9 cellular contexts compared by ENCODE assay signal in genomic region chr5:34959323-34959722, GRCh38. TPM values are rescaled to one million over a fixed set of nuclear protein-coding genes. Genes with fewer than 3 reads are reported as not detected.
DNase-seq lines count a peak whose midpoint lies in the region; ATAC-seq, FAIRE-seq and TF ChIP-seq lines count a peak whose summit lies in the region.
"Had no signal": no experiment of that assay in that cellular context is flagged by ENCODE, and none has a peak within 500 bp of the region (broad histone marks: within the 10 kb centered on the region; RNA-seq: fewer than 3 reads in every experiment).

No MANE protein-coding gene starts in this region.

- no peak overlapping the region for H3K27ac ChIP-seq in CD4-positive, alpha-beta T cell (ENCODE audit: low read depth, low read length)

- no peaks in the 10 kb centered on the region for H3K27me3 Mint-ChIP-seq in CD4-positive, alpha-beta T cell
- H3K27me3 Mint-ChIP-seq in CD14-positive monocyte (ENCODE audit: low read depth in 3 of 3): peaks cover 0 to 2% (median 0%) of the 10 kb centered on the region in 3 donors
- H3K27me3 Mint-ChIP-seq: dendritic cell treated with granulocyte-macrophage colony-stimulating factor and Interleukin-4, amounts not matched to agents 40 ng/mL and 50 ng/mL, for 4 days had no signal

- peak overlapping the region; percentile 64 for H3K27ac Mint-ChIP-seq in CD4-positive, alpha-beta T cell
- no peak overlapping the region for H3K27ac Mint-ChIP-seq in CD14-positive monocyte
- H3K27ac Mint-ChIP-seq: dendritic cell treated with granulocyte-macrophage colony-stimulating factor and Interleukin-4, amounts not matched to agents 40 ng/mL and 50 ng/mL, for 4 days had no signal

- POLR2A ChIA-PET in CD4-positive, alpha-beta T cell (lab: Charles Lee): interaction anchor here (0.6 kb wide), 1 partner anchor 1211 kb away, joined by 3 read pairs; no protein-coding TSS in a partner anchor

- DNase-seq in CD4-positive, alpha-beta T cell: no peak
- DNase-seq in GM19239 (ENCODE audit: insufficient read length, low spot score) (peak; percentile 22), amniotic epithelial cell (ENCODE audit: low read depth) (peak; percentile 94), NCI-H446 (lab: John Stamatoyannopoulos, UW) (no peak), CD14-positive monocyte (ENCODE audit: low spot score) (no peak), NCI-H345 treated with DMSO at 0.1 percent for 48 hours (lab: John Stamatoyannopoulos, UW; ENCODE audit: unreplicated experiment) (no peak), retina (no peak)

- no peaks in the 10 kb centered on the region for H3K27me3 ChIP-seq in CD4-positive, alpha-beta T cell (ENCODE audit: control insufficient read depth, insufficient read depth, low read length)

- H3K9me3 Mint-ChIP-seq in CD4-positive, alpha-beta T cell: no peaks in the 10 kb centered on the region
- peaks cover 0 to 2% (median 0%) of the 10 kb centered on the region in 7 donors for H3K9me3 Mint-ChIP-seq in CD14-positive monocyte
- H3K9me3 Mint-ChIP-seq: dendritic cell treated with granulocyte-macrophage colony-stimulating factor and Interleukin-4, amounts not matched to agents 40 ng/mL and 50 ng/mL, for 4 days had no signal

- CTCF ChIA-PET in CD4-positive, alpha-beta T cell (lab: Charles Lee): no interaction called here

- intact Hi-C loops in CD4-positive, alpha-beta T cell (cut with DNase I, micrococcal nuclease): loop anchor here in 1 of 2 experiments (5.0 kb wide), 1 partner anchor 968 kb away; no protein-coding TSS in a partner anchor
- intact Hi-C loops in CD14-positive monocyte (cut with micrococcal nuclease): no loop called here

- H3K4me3 Mint-ChIP-seq in CD4-positive, alpha-beta T cell: no peak overlapping the region
- H3K4me3 Mint-ChIP-seq in CD14-positive monocyte: no peak overlapping the region
- H3K4me3 Mint-ChIP-seq: dendritic cell treated with granulocyte-macrophage colony-stimulating factor and Interleukin-4, amounts not matched to agents 40 ng/mL and 50 ng/mL, for 4 days had no signal

- TF ChIP-seq CTCF in CD4-positive, alpha-beta T cell (IDR thresholded peaks at IDR 0.05): no peak
- TF ChIP-seq CTCF in CD14-positive monocyte (IDR thresholded peaks at IDR 0.05): no peak

- peaks cover 23% of the 10 kb centered on the region for H3K36me3 Mint-ChIP-seq in CD4-positive, alpha-beta T cell (ENCODE audit: low read depth)
- H3K36me3 Mint-ChIP-seq in CD14-positive monocyte: peaks cover 17 to 39% of the 10 kb centered on the region in 2 donors

- H3K4me1 Mint-ChIP-seq in CD4-positive, alpha-beta T cell (ENCODE audit: low read depth): peaks cover 10% of the 10 kb centered on the region
- no peaks in the 10 kb centered on the region for H3K4me1 Mint-ChIP-seq in CD14-positive monocyte

- H3K9me3 ChIP-seq in CD4-positive, alpha-beta T cell (ENCODE audit: control insufficient read depth, low read length): no peaks in the 10 kb centered on the region

- ATAC-seq in CD4-positive, alpha-beta T cell (ENCODE audit: poor library complexity): no peak
- ATAC-seq in HG03103 (IDR thresholded peaks at IDR 0.05; ENCODE audit: low read depth, unreplicated experiment): peak; percentile 94

- peak; percentile 84 for FAIRE-seq in GM19239 (lab: Jason Lieb, UNC)

RNA-seq across cellular contexts. Expression of gene DNAJC21, which starts 30.0 kb away (rescaled TPM):
- 10 to 100 TPM; 47.9 to 50.4 TPM for total RNA-seq in CD4-positive, alpha-beta T cell
- polyA plus RNA-seq in CD14-positive monocyte: 10 to 100 TPM in 1 of 2 donors, 1 to 10 TPM in 1; 8.5 to 10.2 TPM

RNA-seq across cellular contexts. Expression of gene BRIX1, which starts 43.8 kb away (rescaled TPM):
- 10 to 100 TPM; 29.7 to 30.2 TPM for total RNA-seq in CD4-positive, alpha-beta T cell
- polyA plus RNA-seq in CD14-positive monocyte: 10 to 100 TPM; 12.5 to 13.5 TPM

RNA-seq across cellular contexts. Expression of gene RAD1, which starts 44.0 kb away (rescaled TPM):
- 10 to 100 TPM; 26.7 to 29.2 TPM for total RNA-seq in CD4-positive, alpha-beta T cell
- polyA plus RNA-seq in CD14-positive monocyte: 1 to 10 TPM; 9.4 to 9.6 TPM

Comparison
In these comparisons a context has a peak if more than half of its experiments do, and no peak if none do; other contexts are left out.
1. DNase-seq: peak in GM19239 (single experiment) and amniotic epithelial cell (single experiment); none in CD4-positive, alpha-beta T cell (0 of 10), NCI-H446 (0 of 2), CD14-positive monocyte (single experiment), NCI-H345 treated with DMSO at 0.1 percent for 48 hours (single experiment) and retina (single experiment).